1 cellular context compared by ENCODE assay signal in genomic region chr2:62293490-62294212, GRCh38.
TF ChIP-seq lines count a peak whose summit lies in the region.

No MANE protein-coding gene starts in this region.

TF ChIP-seq in GM23338, 12 proteins besides CTCF, POLR2A, EP300 and RAD21 (continued from another document):
- TF ChIP-seq REST (IDR thresholded peaks at IDR 0.05; ENCODE audit: unreplicated experiment) = no peak
- no peak for TF ChIP-seq ZNF114 (CRISPR knock-in tag; IDR thresholded peaks at IDR 0.05)
- TF ChIP-seq STAT1 (IDR thresholded peaks at IDR 0.05; ENCODE audit: unreplicated experiment) = no peak
